3 cellular contexts compared by ENCODE assay signal in genomic region chr9:66920072-66920471, GRCh38. TPM values are rescaled to one million over a fixed set of nuclear protein-coding genes. Genes with fewer than 3 reads are reported as not detected.
DNase-seq lines count a peak whose midpoint lies in the region; ATAC-seq, FAIRE-seq and TF ChIP-seq lines count a peak whose summit lies in the region.
"Not testable (repeated sequence)": the region's sequence is repeated elsewhere in the genome, so short reads cannot be mapped to it uniquely, and the experiment has no call there.

No MANE protein-coding gene starts in this region.

- H3K4ac ChIP-seq in H1 (replicated peaks; ENCODE audit: insufficient read length, low read depth, low read length), result not testable (repeated sequence)

- WGBS in H1 (ENCODE audit: extremely low coverage in 1 of 2, insufficient coverage in 1 of 2, insufficient read length in 1 of 2, insufficient replicate concordance in 2 of 2, low coverage in 1 of 2, low lambda C conversion rate in 2 of 2, missing lambda C conversion rate in 1 of 2), 2 experiments, result 92% methylated on average over 3 of the region's 4 CpGs; no CpG with 5 or more reads in 1 of the 2 experiments

- not testable (repeated sequence) for H4K91ac ChIP-seq in H1 (replicated peaks; ENCODE audit: insufficient read length, low read length)

- H2BK20ac ChIP-seq in H1 (ENCODE audit: low read length), result not testable (repeated sequence)

- not testable (repeated sequence) for TF ChIP-seq CTCF in HEK293 (tag by site-specific recombination; IDR thresholded peaks at IDR 0.05); PC-3 (conservative IDR thresholded peaks at IDR 0.05; ENCODE audit: low read depth, low read length); H1 (IDR thresholded peaks at IDR 0.05; ENCODE audit: control extremely low read depth in 1 of 3, insufficient read depth in 1 of 3, low read depth in 1 of 3, low read length in 3 of 3)

- TF ChIP-seq EP300 in H1 (IDR thresholded peaks at IDR 0.05; ENCODE audit: borderline replicate concordance in 1 of 2, low read depth in 2 of 2, low read length in 2 of 2), result not testable (repeated sequence)

- POLR2A ChIA-PET in HEK293 (lab: Yijun Ruan, JAX); PC-3 (lab: Charles Lee; ENCODE audit: unreplicated experiment); H1 (lab: Charles Lee; ENCODE audit: partially characterized antibody): not testable (repeated sequence)

- H2BK15ac ChIP-seq in H1 (ENCODE audit: low read length), result not testable (repeated sequence)

- not testable (repeated sequence) for H2AK5ac ChIP-seq in H1 (ENCODE audit: low read depth, low read length)

- H3K4me2 ChIP-seq in PC-3 (ENCODE audit: low read length); H1 (ENCODE audit: insufficient read depth in 1 of 2, low read depth in 2 of 2, low read length in 2 of 2): not testable (repeated sequence)

- H3K36me3 ChIP-seq in HEK293 (ENCODE audit: control insufficient read depth in 2 of 2, insufficient read depth in 1 of 2, low read length in 2 of 2); PC-3 (ENCODE audit: low read depth, low read length); H1 (ENCODE audit: control insufficient read depth in 2 of 4, insufficient read depth in 4 of 4, low read length in 3 of 4): not testable (repeated sequence)

- not testable (repeated sequence) for H3K79me1 ChIP-seq in H1 (ENCODE audit: low read depth, low read length)

- not testable (repeated sequence) for H3K27ac ChIP-seq in HEK293 (ENCODE audit: extremely low read depth, low read depth, low read length); PC-3 (ENCODE audit: low read length); H1 (ENCODE audit: low read depth, low read length)

- TSS peak; percentile 5 for BruUV-seq in PC-3 (replicated peaks; lab: Mats Ljungman, UMichigan)

- H3K56ac ChIP-seq in H1 (replicated peaks; ENCODE audit: insufficient read length, low read depth, low read length), result not testable (repeated sequence)

- not testable (repeated sequence) for H3K14ac ChIP-seq in H1 (ENCODE audit: insufficient read length)

- not testable (repeated sequence) for TF ChIP-seq RAD21 in H1 (IDR thresholded peaks at IDR 0.05 in 1 of 2, conservative IDR thresholded peaks at IDR 0.05 in 1 of 2; ENCODE audit: low read depth in 2 of 2, low read length in 2 of 2)

- not testable (repeated sequence) for H3F3A ChIP-seq in PC-3 (ENCODE audit: low read length, unreplicated experiment)

- H2BK5ac ChIP-seq in H1 (ENCODE audit: low read depth, low read length), result not testable (repeated sequence)

- CTCF ChIA-PET in HEK293 (lab: Yijun Ruan, JAX); PC-3 (lab: Charles Lee); H1 (lab: Charles Lee; ENCODE audit: partially characterized antibody): not testable (repeated sequence)

- not testable (repeated sequence) for TF ChIP-seq POLR2A in H1 (IDR thresholded peaks at IDR 0.05; ENCODE audit: control extremely low read depth in 1 of 2, low read depth in 2 of 2, low read length in 2 of 2)

- H3K4me1 ChIP-seq in HEK293 (ENCODE audit: control insufficient read depth, insufficient read depth, low read length); PC-3 (ENCODE audit: insufficient read depth, low read length); H1 (replicated peaks in 1 of 4; ENCODE audit: control insufficient read depth in 3 of 4, insufficient read depth in 4 of 4, low read length in 3 of 4): not testable (repeated sequence)

- H3K9ac ChIP-seq in PC-3 (ENCODE audit: low read length); H1 (replicated peaks in 1 of 4; ENCODE audit: extremely low read depth in 1 of 4, low read depth in 3 of 4, low read length in 3 of 4): not testable (repeated sequence)

- not testable (repeated sequence) for H3K79me2 ChIP-seq in PC-3 (ENCODE audit: low read length); H1 (ENCODE audit: control insufficient read depth in 1 of 2, insufficient read depth in 2 of 2, low read length in 2 of 2)

- H3K9me2 ChIP-seq in PC-3 (replicated peaks; ENCODE audit: low read length), result not testable (repeated sequence)

- H2BK12ac ChIP-seq in H1 (ENCODE audit: low read depth, low read length), result not testable (repeated sequence)

- not testable (repeated sequence) for H3K4me3 ChIP-seq in HEK293 (ENCODE audit: low read depth, low read length); PC-3 (ENCODE audit: low read length); H1 (ENCODE audit: extremely low read depth in 1 of 4, insufficient read depth in 2 of 4, low read depth in 3 of 4, low read length in 4 of 4)

- H4K20me1 ChIP-seq in PC-3 (ENCODE audit: low read length); H1 (replicated peaks in 1 of 2; ENCODE audit: control insufficient read depth in 1 of 2, insufficient read depth in 2 of 2, low read length in 2 of 2): not testable (repeated sequence)

- H3K23ac ChIP-seq in H1 (ENCODE audit: insufficient read length), result not testable (repeated sequence)

- ATAC-seq in PC-3, result not testable (repeated sequence)

- H2AFZ ChIP-seq in PC-3 (ENCODE audit: low read length); H1 (ENCODE audit: low read length): not testable (repeated sequence)

- not testable (repeated sequence) for H2BK120ac ChIP-seq in H1 (replicated peaks; ENCODE audit: low read depth, low read length)

- intact Hi-C loops in PC-3 (cut with micrococcal nuclease), result not testable (repeated sequence)

- H3K9me3 ChIP-seq in HEK293 (ENCODE audit: control insufficient read depth, insufficient read depth, low read depth, low read length); PC-3 (ENCODE audit: low read length): not testable (repeated sequence)
- peaks cover 4 to 10% of the 10 kb centered on the region in 2 experiments; a peak in 2 of 4 replicates for H3K9me3 ChIP-seq in H1 (ENCODE audit: insufficient read depth in 2 of 2, low read depth in 1 of 2, low read length in 1 of 2)

- not testable (repeated sequence) for H4K5ac ChIP-seq in H1 (ENCODE audit: insufficient read length, low read depth, low read length)

- not testable (repeated sequence) for H4K8ac ChIP-seq in H1 (ENCODE audit: extremely low read depth, insufficient read depth, low read length)

- not testable (repeated sequence) for DNase-seq in PC-3; H1 (ENCODE audit: low read depth in 1 of 2, low spot score in 2 of 2)

- not testable (repeated sequence) for H3K18ac ChIP-seq in H1 (ENCODE audit: extremely low read depth, low read length)

- H3K27me3 ChIP-seq in PC-3 (ENCODE audit: low read length); H1 (replicated peaks in 1 of 4; ENCODE audit: control insufficient read depth in 3 of 4, extremely low read depth in 1 of 4, insufficient read depth in 3 of 4, low read length in 3 of 4): not testable (repeated sequence)

- H3K23me2 ChIP-seq in H1 (ENCODE audit: low read depth, low read length), result not testable (repeated sequence)

- not testable (repeated sequence) for FAIRE-seq in H1 (lab: Jason Lieb, UNC)

TF ChIP-seq in HEK293, 187 proteins besides CTCF, POLR2A, EP300 and RAD21:
- TF ChIP-seq SETDB1 (IDR thresholded peaks at IDR 0.05; ENCODE audit: insufficient read length, low read length), result peak; percentile 61

TF ChIP-seq in H1, 55 proteins besides CTCF, POLR2A, EP300 and RAD21:
- peak; percentile 52; the same call in 1 of the 2 replicates for TF ChIP-seq ZNF274 (IDR thresholded peaks at IDR 0.05; ENCODE audit: borderline replicate concordance, extremely low read depth, low read length)

RNA-seq across cellular contexts. Expression of gene ZNF658, which starts 19.5 kb away (rescaled TPM):
- total RNA-seq in PC-3 (2014; rRNA removed), result 3.1 and 3.8 TPM in 2 replicates
- total RNA-seq in H1 (2021; fragmentation: NEBNext Ultra II Directional; extraction: Animal tissue kit (Norgen Biotek cat#: 25700)), result 5.0 and 5.4 TPM in 2 replicates
- 0.53 and 0.80 TPM in 2 replicates for polyA plus RNA-seq in H1 (2011; rRNA removed)
- 1.7 TPM for polyA plus RNA-seq in H1 (2011; cell fraction: cytosol; rRNA removed)
- 1.5 TPM for polyA plus RNA-seq in H1 (2011; cell fraction: nucleus; rRNA removed)
- polyA plus RNA-seq in H1 (2012, experiment 1 of 2), result 1.9 to 2.6 TPM (median 2.2 TPM) in 4 replicates
- 0.28 TPM for polyA plus RNA-seq in H1 (2012, experiment 2 of 2)
- polyA plus RNA-seq in H1 (2013, experiment 1 of 2), result 2.6 TPM
- 2.7 TPM for polyA plus RNA-seq in H1 (2013, experiment 2 of 2)
- polyA minus RNA-seq in H1 (2011; rRNA and poly(A)+ RNA removed), result 4.5 and 6.9 TPM in 2 replicates
- polyA minus RNA-seq in H1 (2011; cell fraction: cytosol; rRNA and poly(A)+ RNA removed), result 4.6 TPM
- 12.9 TPM for polyA minus RNA-seq in H1 (2011; cell fraction: nucleus; rRNA and poly(A)+ RNA removed)
